ENCODE assay signal across 9 cellular contexts in the genomic region with DNA sequence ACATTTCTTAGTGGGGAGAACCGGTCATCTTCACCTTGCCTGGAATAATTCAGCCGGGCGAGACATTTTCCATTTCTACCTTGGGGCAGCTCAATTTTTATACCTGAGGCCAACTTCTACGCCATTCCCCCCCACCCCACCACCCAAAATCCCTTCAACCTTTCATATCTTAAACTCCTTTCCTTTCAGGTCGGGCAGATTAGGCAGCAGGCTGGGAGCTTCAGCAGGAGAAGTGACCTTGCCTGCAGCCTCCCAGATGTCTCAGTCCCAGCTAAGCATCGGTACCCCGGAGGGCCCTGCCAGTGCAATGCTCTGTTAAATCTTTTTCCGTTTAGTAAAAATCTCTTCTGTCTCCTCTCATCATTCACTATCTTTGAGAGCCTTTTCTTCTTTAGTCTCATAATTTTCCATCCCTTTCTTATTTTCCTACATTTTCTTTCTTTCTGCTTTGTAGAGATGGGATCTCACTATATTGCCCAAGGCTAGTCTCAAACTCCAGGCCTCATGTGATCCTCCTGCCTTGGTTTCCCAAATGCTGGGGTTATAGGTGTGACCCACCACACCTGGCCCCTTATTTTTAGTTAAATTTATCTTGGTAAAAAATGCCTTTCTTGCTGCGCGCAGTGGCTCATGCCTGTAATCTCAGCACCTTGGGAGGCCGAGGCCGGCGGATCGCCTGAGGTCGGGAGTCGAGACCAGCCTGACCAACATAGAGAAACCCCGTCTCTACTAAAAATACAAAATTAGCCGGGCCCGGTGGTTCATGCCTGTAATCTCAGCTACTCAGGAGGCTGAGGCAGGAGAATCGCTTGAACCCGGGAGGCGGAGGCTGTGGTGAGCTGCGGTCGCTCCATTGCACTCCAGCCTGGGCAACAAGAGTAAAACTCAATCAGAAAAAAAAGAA. TPM values are rescaled to one million over a fixed set of nuclear protein-coding genes. Genes with fewer than 3 reads are reported as not detected.
DNase-seq lines count a peak whose midpoint lies in the region; ATAC-seq and TF ChIP-seq lines count a peak whose summit lies in the region.
"Had no signal": no experiment of that assay in that cellular context is flagged by ENCODE, and none has a peak within 500 bp of the region (broad histone marks: within the 10 kb centered on the region; RNA-seq: fewer than 3 reads in every experiment).

No MANE protein-coding gene starts in this region.

- H2AK5ac ChIP-seq in neuronal stem cell (ENCODE audit: low read depth, low read length), result no peak overlapping the region

- peak overlapping the region; percentile 75 for H3K4me3 ChIP-seq in BJ (ENCODE audit: low read depth, low read length)
- H3K4me3 ChIP-seq in HUES64 (ENCODE audit: low read length), result peak overlapping the region; percentile 100
- H3K4me3 ChIP-seq in epithelial cell of proximal tubule (ENCODE audit: low read depth, low read length), result peak overlapping the region; percentile 75
- peak overlapping the region; percentile 69 to 83 for H3K4me3 ChIP-seq in neuronal stem cell (ENCODE audit: low read length in 2 of 2)
- H3K4me3 ChIP-seq in MG63, result no peak overlapping the region

- H3K23ac ChIP-seq in neuronal stem cell (ENCODE audit: low read depth, low read length, poor library complexity), result no peak overlapping the region

- no peak overlapping the region for H3K18ac ChIP-seq in neuronal stem cell (ENCODE audit: low read length)

- H4K91ac ChIP-seq in neuronal stem cell (ENCODE audit: low read depth, low read length, poor library complexity), result no peak overlapping the region

- H3K4me2 ChIP-seq in neuronal stem cell (ENCODE audit: insufficient read depth, low read length, poor library complexity, severe bottlenecking), result peak overlapping the region; percentile 78

- CTCF ChIA-PET in BJ (lab: Yijun Ruan, JAX), result interaction anchor here (1.2 to 4.1 kb wide), 8 partner anchors 12 to 79 kb away, joined by 3 to 59 read pairs (median 10); no protein-coding TSS in a partner anchor

- H3K27ac ChIP-seq in HUES64 (ENCODE audit: low read depth, low read length), result peak overlapping the region; percentile 78
- no peak overlapping the region for H3K27ac ChIP-seq in neuronal stem cell (replicated peaks; ENCODE audit: low read length)

- peaks cover 3% of the 10 kb centered on the region for H3K79me1 ChIP-seq in neuronal stem cell (ENCODE audit: low read depth, low read length)

- no peak overlapping the region for H2BK15ac ChIP-seq in neuronal stem cell (ENCODE audit: low read length)

- POLR2A ChIA-PET in BJ (lab: Charles Lee), result interaction anchor here (0.6 to 2.5 kb wide), 4 partner anchors 26 to 60 kb away, joined by 3 to 105 read pairs (median 8); no protein-coding TSS in a partner anchor

- H4K8ac ChIP-seq in neuronal stem cell (ENCODE audit: low read depth, low read length), result no peak overlapping the region

- no peaks in the 10 kb centered on the region for H3K9me3 ChIP-seq in HUES64 (ENCODE audit: insufficient read depth, low read depth, low read length)
- H3K9me3 ChIP-seq in neuronal stem cell (replicated peaks in 1 of 2; ENCODE audit: control insufficient read depth in 2 of 2, insufficient read depth in 1 of 2, low read depth in 1 of 2, low read length in 2 of 2), result no peaks in the 10 kb centered on the region
- no peaks in the 10 kb centered on the region for H3K9me3 ChIP-seq in MG63

- DNase-seq in BJ (ENCODE audit: low read depth) (no peak), epithelial cell of proximal tubule (ENCODE audit: low read depth) (no peak), neuronal stem cell (ENCODE audit: low spot score) (no peak), GDM1 (lab: John Stamatoyannopoulos, UW) (no peak), MG63 (no peak), NCI-H524 (lab: John Stamatoyannopoulos, UW) (no peak)

- no peak overlapping the region for H3K4ac ChIP-seq in neuronal stem cell (ENCODE audit: low read length)

- no peak for TF ChIP-seq CTCF in BJ (IDR thresholded peaks at IDR 0.05; ENCODE audit: insufficient read depth, low read depth, low read length)
- TF ChIP-seq CTCF in epithelial cell of proximal tubule (conservative IDR thresholded peaks at IDR 0.05; ENCODE audit: low read depth, low read length), result no peak

- H3K27me3 ChIP-seq in BJ (ENCODE audit: control insufficient read depth, insufficient read depth, low read length), result no peaks in the 10 kb centered on the region
- no peaks in the 10 kb centered on the region for H3K27me3 ChIP-seq in HUES64 (ENCODE audit: insufficient read depth, low read length)
- no peaks in the 10 kb centered on the region for H3K27me3 ChIP-seq in neuronal stem cell (ENCODE audit: control insufficient read depth in 3 of 3, insufficient read depth in 3 of 3, low read depth in 1 of 3, low read length in 3 of 3)
- H3K27me3 ChIP-seq in MG63, result no peaks in the 10 kb centered on the region

- peaks cover 10% of the 10 kb centered on the region for H3K36me3 ChIP-seq in BJ (ENCODE audit: control insufficient read depth, insufficient read depth, low read length)
- H3K36me3 ChIP-seq in HUES64 (ENCODE audit: insufficient read depth, low read length), result peaks cover 52% of the 10 kb centered on the region
- peaks cover 15 to 49% of the 10 kb centered on the region in 2 donors for H3K36me3 ChIP-seq in neuronal stem cell (replicated peaks in 1 of 2; ENCODE audit: control insufficient read depth in 2 of 2, insufficient read depth in 2 of 2, low read length in 2 of 2)
- H3K36me3 ChIP-seq in MG63, result no peaks in the 10 kb centered on the region

- no peak overlapping the region for H2BK120ac ChIP-seq in neuronal stem cell (ENCODE audit: low read depth, low read length)

- H2AFZ ChIP-seq in neuronal stem cell (ENCODE audit: low read length), result no peak overlapping the region

- H3K14ac ChIP-seq in neuronal stem cell (ENCODE audit: low read length), result no peak overlapping the region

- H3K4me1 ChIP-seq in HUES64 (ENCODE audit: insufficient read depth, low read length) (peaks cover 20% of the 10 kb centered on the region; the same call in 1 of the 2 replicates), neuronal stem cell (ENCODE audit: control insufficient read depth in 2 of 2, insufficient read depth in 1 of 2, low read depth in 1 of 2, low read length in 2 of 2) (peaks cover 2 to 12% of the 10 kb centered on the region in 2 donors)

- WGBS in HUES64, result 3% methylated on average over 24 of the region's 24 CpGs
- 100% methylated on average over 1 of the region's 24 CpGs; no CpG with 5 or more reads in 1 of the 2 donors for WGBS in neuronal stem cell (ENCODE audit: extremely low coverage in 2 of 2, insufficient read length in 2 of 2, insufficient replicate concordance in 1 of 2), 2 donors

- ATAC-seq in HG03097 (IDR thresholded peaks at IDR 0.05; ENCODE audit: low FRiP score, unreplicated experiment), result no peak
- ATAC-seq: activated CD4-positive, CD25-positive, alpha-beta regulatory T cell treated with anti-CD3 and anti-CD28 coated beads, Interleukin-2, amount 50 U/mL, for 24 hours had no signal

- H2BK12ac ChIP-seq in neuronal stem cell (ENCODE audit: low read length), result no peak overlapping the region

- H2BK5ac ChIP-seq in neuronal stem cell (ENCODE audit: low read length), result no peak overlapping the region

- H3K9ac ChIP-seq in HUES64 (ENCODE audit: low read depth, low read length) (peak overlapping the region; percentile 97), neuronal stem cell (ENCODE audit: low read depth, low read length, poor library complexity) (peak overlapping the region; percentile 32)

RNA-seq across cellular contexts. Expression of gene SLC2A3, which starts 1.2 kb away (rescaled TPM):
- 40.1 and 57.3 TPM in 2 replicates for polyA plus RNA-seq in BJ (2011; rRNA removed)
- 73.1 and 83.9 TPM in 2 replicates for polyA minus RNA-seq in BJ (2011; rRNA and poly(A)+ RNA removed)
- 433 TPM for polyA plus RNA-seq in HUES64 (2013, experiment 1 of 2)
- 526 TPM for polyA plus RNA-seq in HUES64 (2013, experiment 2 of 2)
- 5.9 and 15.3 TPM in 2 replicates for total RNA-seq in epithelial cell of proximal tubule
- polyA plus RNA-seq in neuronal stem cell (2013, experiment 1 of 2), result 103 TPM
- 104 TPM for polyA plus RNA-seq in neuronal stem cell (2013, experiment 2 of 2)
- 0.72 and 2.1 TPM in 2 replicates for total RNA-seq in MG63 (2014; rRNA removed; shearing (Covaris generic); ENCODE audit: low replicate concordance)
